Comparison of ENCODE assay signal across 1 cellular context in the genomic region with DNA sequence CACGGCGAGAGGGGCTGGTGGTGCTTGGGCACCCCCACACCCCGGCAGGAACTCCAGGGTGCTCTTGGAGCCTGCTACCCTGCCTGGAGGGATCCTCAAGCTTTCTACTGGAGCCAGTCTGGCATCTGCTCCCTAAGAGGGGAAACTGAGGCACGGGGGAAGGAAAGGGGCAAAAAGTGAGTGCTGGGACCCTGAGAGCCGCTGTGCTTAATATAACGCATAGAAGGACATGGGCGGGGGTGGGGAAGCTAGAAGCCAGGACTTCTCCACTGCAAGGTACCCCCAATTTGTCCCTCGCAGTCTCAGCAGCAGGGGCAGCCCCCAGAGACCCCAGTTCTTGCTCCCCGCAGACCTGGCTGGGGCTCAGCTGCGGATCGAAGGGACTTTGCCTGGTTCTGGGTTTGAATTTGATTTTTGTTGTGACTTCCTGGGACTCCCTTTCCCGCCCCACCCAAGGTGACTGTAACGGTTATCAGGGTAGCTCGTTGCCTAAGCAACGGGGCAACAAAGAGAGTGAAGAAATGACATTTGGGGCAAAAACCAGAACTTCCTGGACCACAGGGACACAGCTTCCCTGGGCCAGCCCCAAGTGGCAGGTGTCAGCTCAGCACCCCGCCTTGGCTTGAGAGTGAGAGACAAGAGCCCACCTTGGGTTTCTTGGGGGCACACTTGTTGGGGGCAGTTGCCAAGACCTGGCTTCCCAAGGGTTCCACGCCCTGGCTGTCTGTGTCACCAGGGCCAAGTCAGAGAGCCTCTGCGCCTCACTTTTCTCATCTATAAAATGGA.
TF ChIP-seq lines count a peak whose summit lies in the region.

No MANE protein-coding gene starts in this region.

TF ChIP-seq in IMR-90, 13 proteins besides CTCF, POLR2A, EP300 and RAD21 (continued from another document):
- no peak for TF ChIP-seq RFX5 (IDR thresholded peaks at IDR 0.05; ENCODE audit: low read depth, low read length)
- TF ChIP-seq USF2 (IDR thresholded peaks at IDR 0.05; ENCODE audit: low read depth, low read length): no peak
- no peak for TF ChIP-seq RCOR1 (IDR thresholded peaks at IDR 0.05; ENCODE audit: insufficient replicate concordance, low read length)
- TF ChIP-seq MXI1 (IDR thresholded peaks at IDR 0.05; ENCODE audit: borderline replicate concordance, low read depth, low read length): no peak
- TF ChIP-seq CEBPB (IDR thresholded peaks at IDR 0.05; ENCODE audit: low read depth, low read length): no peak
